ENCODE assay signal across 22 cellular contexts in genomic region chr18:76914314-76914713, GRCh38.
DNase-seq lines count a peak whose midpoint lies in the region; ATAC-seq, FAIRE-seq and TF ChIP-seq lines count a peak whose summit lies in the region.
"Had no signal": no experiment of that assay in that cellular context is flagged by ENCODE, and none has a peak within 500 bp of the region (broad histone marks: within the 10 kb centered on the region; RNA-seq: fewer than 3 reads in every experiment).

No MANE protein-coding gene starts in this region.

- peaks cover 11 to 71% of the 10 kb centered on the region in 2 experiments for H3K36me3 ChIP-seq in HepG2 (replicated peaks in 1 of 2; ENCODE audit: control insufficient read depth in 1 of 2, insufficient read depth in 2 of 2, low read length in 2 of 2)
- H3K36me3 ChIP-seq: colonic mucosa, uterus had no signal

- no TSS peak for BruUV-seq in HepG2 (replicated peaks; lab: Mats Ljungman, UMichigan)

- intact Hi-C loops in HepG2 (cut with micrococcal nuclease; ENCODE audit: unreplicated experiment): no loop called here

- no peak for TF ChIP-seq CTCF in GM10248 (IDR thresholded peaks at IDR 0.05; ENCODE audit: control extremely low read depth, extremely low read depth, low read depth, missing control alignments)
- TF ChIP-seq CTCF in HepG2 (CRISPR knock-in tag; IDR thresholded peaks at IDR 0.05): no peak

- ATAC-seq in HG02642 (IDR thresholded peaks at IDR 0.05; ENCODE audit: poor library complexity, unreplicated experiment) (peak; percentile 55), HG03432 (IDR thresholded peaks at IDR 0.05; ENCODE audit: unreplicated experiment) (peak; percentile 39), HepG2 (no peak)
- ATAC-seq: HCT116, SK-N-SH treated with all-trans-retinoic acid at 6 μM for 48 hours, WTC11 had no signal

- TF ChIP-seq RAD21 in HepG2 (CRISPR knock-in tag; IDR thresholded peaks at IDR 0.05): no peak

- no peaks in the 10 kb centered on the region for H3K79me2 ChIP-seq in HepG2 (ENCODE audit: insufficient read depth, low read length)

- in situ Hi-C loops in HepG2 (cut with HindIII; ENCODE audit: extremely low pct_ligation_motif_present, low pct_unique_long_range_greater_than_20kb): no loop called here

- H3K4me3 ChIP-seq in HepG2 (replicated peaks in 1 of 3; ENCODE audit: insufficient read depth in 1 of 3, low read depth in 2 of 3, low read length in 3 of 3): no peak overlapping the region
- H3K4me3 ChIP-seq: BLaER1 treated with 17β-estradiol and CSF1 and Interleukin-3, amounts not matched to agents 10 nM and 100 nM; colonic mucosa; uterus had no signal

- CTCF ChIA-PET in GM10248 (lab: Yijun Ruan, JAX): interaction anchor here (1.5 to 1.6 kb wide), 2 partner anchors 8 to 86 kb away, joined by 3 to 5 read pairs; no protein-coding TSS in a partner anchor
- CTCF ChIA-PET in HepG2 (lab: Yijun Ruan, JAX; ENCODE audit: low intra/inter-chr PET ratio, low total read pairs): no interaction called here

- no peak overlapping the region for H3K9ac ChIP-seq in HepG2 (ENCODE audit: insufficient read depth, low read depth, low read length)
- H3K9ac ChIP-seq: BLaER1 treated with 17β-estradiol and CSF1 and Interleukin-3, amounts not matched to agents 10 nM and 100 nM had no signal

- DNase-seq in GM10248 (ENCODE audit: extremely low spot score) (peak; percentile 32), GM19239 (ENCODE audit: insufficient read length, low spot score) (no peak), AG08396 (ENCODE audit: low spot score) (no peak), HepG2 (ENCODE audit: low spot score) (no peak), NAMALWA (ENCODE audit: low spot score) (no peak), CD1c-positive myeloid dendritic cell (ENCODE audit: extremely low spot score) (no peak)
- DNase-seq: activated CD4-positive, alpha-beta T cell treated with anti-CD3 and anti-CD28 coated beads, Interleukin-2, amount 50 U/mL, for 4 hours; activated effector memory CD4-positive, alpha-beta T cell treated with anti-CD3 and anti-CD28 coated beads, Interleukin-2, amount 50 U/mL, for 16 hours; Calu3; endodermal cell; NCI-H1694 treated with DMSO at 0.1 percent for 48 hours; T-helper 9 cell; uterus had no signal

- no peak overlapping the region for H3K4me2 ChIP-seq in HepG2 (ENCODE audit: low read depth, low read length)
- H3K4me2 ChIP-seq: BLaER1 treated with 17β-estradiol and CSF1 and Interleukin-3, amounts not matched to agents 10 nM and 100 nM had no signal

- no peaks in the 10 kb centered on the region for H3K27me3 ChIP-seq in HepG2 (ENCODE audit: control insufficient read depth in 1 of 2, insufficient read depth in 2 of 2, low read length in 2 of 2)
- H3K27me3 ChIP-seq: BLaER1 treated with 17β-estradiol and CSF1 and Interleukin-3, amounts not matched to agents 10 nM and 100 nM; colonic mucosa; uterus had no signal

- TF ChIP-seq POLR2A in HepG2 (IDR thresholded peaks at IDR 0.05; ENCODE audit: insufficient read depth in 1 of 2, low read depth in 2 of 2, low read length in 2 of 2): no peak

- H3K4me1 ChIP-seq in HepG2 (ENCODE audit: insufficient read depth, low read length): no peaks in the 10 kb centered on the region
- H3K4me1 ChIP-seq: BLaER1 treated with 17β-estradiol and CSF1 and Interleukin-3, amounts not matched to agents 10 nM and 100 nM; colonic mucosa; uterus had no signal

- H3K9me3 ChIP-seq in HepG2 (ENCODE audit: low read length): no peaks in the 10 kb centered on the region
- H3K9me3 ChIP-seq: BLaER1 treated with 17β-estradiol and CSF1 and Interleukin-3, amounts not matched to agents 10 nM and 100 nM; colonic mucosa; uterus had no signal

- POLR2A ChIA-PET in GM10248 (lab: Yijun Ruan, JAX): no interaction called here
- POLR2A ChIA-PET in HepG2 (lab: Yijun Ruan, JAX): no interaction called here

- no peak overlapping the region for H3K27ac ChIP-seq in HepG2 (ENCODE audit: extremely low read length, insufficient read depth, low read length)
- H3K27ac ChIP-seq: BLaER1 treated with 17β-estradiol and CSF1 and Interleukin-3, amounts not matched to agents 10 nM and 100 nM; colonic mucosa; uterus had no signal

- H4K20me1 ChIP-seq in HepG2 (ENCODE audit: insufficient read depth, low read length): no peaks in the 10 kb centered on the region
- H4K20me1 ChIP-seq: BLaER1 treated with 17β-estradiol and CSF1 and Interleukin-3, amounts not matched to agents 10 nM and 100 nM had no signal

- FAIRE-seq in GM19239 (lab: Jason Lieb, UNC): peak; percentile 71
- no peak for FAIRE-seq in HepG2 (lab: Jason Lieb, UNC)
- FAIRE-seq: bronchial epithelial cell, HTR-8/SVneo had no signal

- 97% methylated on average over 8 of the region's 8 CpGs for WGBS in HepG2 (ENCODE audit: low lambda C conversion rate)

- H2AFZ ChIP-seq in HepG2 (ENCODE audit: low read length): no peak overlapping the region

- TF ChIP-seq EP300 in HepG2 (IDR thresholded peaks at IDR 0.05; ENCODE audit: low read depth in 2 of 2, low read length in 2 of 2) (no peak), HepG2 (CRISPR knock-in tag; IDR thresholded peaks at IDR 0.05; ENCODE audit: borderline replicate concordance) (no peak)

TF ChIP-seq in HepG2, 621 proteins besides CTCF, POLR2A, EP300 and RAD21:
- TF ChIP-seq HNRNPLL (IDR thresholded peaks at IDR 0.05; ENCODE audit: low read depth, low read length, poor library complexity, severe bottlenecking) (no peak), ZBTB1 (CRISPR knock-in tag; IDR thresholded peaks at IDR 0.05; ENCODE audit: borderline replicate concordance) (no peak), MBD4 (IDR thresholded peaks at IDR 0.05; ENCODE audit: borderline replicate concordance, low read length) (no peak), PAX8 (CRISPR knock-in tag; IDR thresholded peaks at IDR 0.05; ENCODE audit: borderline replicate concordance) (no peak), ELK4 (CRISPR knock-in tag; IDR thresholded peaks at IDR 0.05; ENCODE audit: borderline replicate concordance) (no peak), FOSL2 (CRISPR knock-in tag; IDR thresholded peaks at IDR 0.05) (no peak), TRAFD1 (CRISPR knock-in tag; IDR thresholded peaks at IDR 0.05; ENCODE audit: borderline replicate concordance) (no peak), ZNF687 (CRISPR knock-in tag; IDR thresholded peaks at IDR 0.05) (no peak), MATR3 (CRISPR knock-in tag; IDR thresholded peaks at IDR 0.05) (no peak)
TF ChIP-seq in HepG2: peak in this region for 0.
